ENCODE assay signal across 30 cellular contexts in the genomic region with DNA sequence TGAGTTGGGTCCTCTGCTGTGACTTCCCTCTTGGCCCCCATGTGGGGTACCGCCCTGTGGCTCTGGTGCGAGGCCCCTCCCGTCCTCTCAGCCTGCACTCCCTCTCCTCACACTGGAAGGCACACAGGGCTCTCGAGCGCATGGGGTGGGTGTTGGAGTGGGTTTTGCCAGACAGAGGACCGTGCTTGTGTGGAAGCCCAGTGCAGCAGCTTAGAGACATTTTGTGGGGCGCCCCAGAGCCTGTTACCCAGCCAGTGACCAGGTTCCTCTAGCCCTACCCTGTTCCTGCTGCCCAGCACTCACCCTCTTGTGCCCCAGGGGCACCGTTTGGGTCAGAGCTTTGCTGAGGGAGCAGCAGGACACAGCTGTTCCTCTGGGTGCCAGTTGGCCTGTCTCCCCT.
"Had no signal": no experiment of that assay in that cellular context is flagged by ENCODE, and none has a peak within 500 bp of the region (broad histone marks: within the 10 kb centered on the region; RNA-seq: fewer than 3 reads in every experiment).

No MANE protein-coding gene starts in this region.

- H3K27me3 ChIP-seq: adrenal gland, breast epithelium, cardiac muscle cell, colonic mucosa, esophagus muscularis mucosa, foreskin keratinocyte, gastrocnemius medialis had no signal

- H3K9me3 ChIP-seq: adrenal gland, breast epithelium, colonic mucosa, esophagus muscularis mucosa, gastrocnemius medialis had no signal

- H3K27ac ChIP-seq: colonic mucosa, foreskin keratinocyte, gastrocnemius medialis had no signal

- H3K4me3 ChIP-seq: adrenal gland, breast epithelium, cardiac muscle cell, colonic mucosa, esophagus muscularis mucosa, gastrocnemius medialis had no signal

- H3K36me3 ChIP-seq: breast epithelium, colonic mucosa had no signal

- DNase-seq: activated CD4-positive, alpha-beta memory T cell treated with anti-CD3 and anti-CD28 coated beads for 36 hours; activated CD4-positive, alpha-beta T cell treated with anti-CD3 and anti-CD28 coated beads for 36 hours; activated CD4-positive, alpha-beta T cell treated with anti-CD3 and anti-CD28 coated beads, Interleukin-2, amount 10 ng/mL, durations not matched to agents 24 days and 14 days; activated CD4-positive, CD25-positive, alpha-beta regulatory T cell; activated CD4-positive, CD25-positive, alpha-beta regulatory T cell treated with anti-CD3 and anti-CD28 coated beads, Interleukin-2, amount 50 U/mL, for 72 hours; activated CD8-positive, alpha-beta memory T cell treated with anti-CD3 and anti-CD28 coated beads, Interleukin-2, amount 10 ng/mL, durations not matched to agents 7 days and 5 days; activated CD8-positive, alpha-beta memory T cell treated with anti-CD3 and anti-CD28 coated beads, Interleukin-2, amount 50 U/mL, for 4 hours; activated CD8-positive, alpha-beta T cell treated with anti-CD3 and anti-CD28 coated beads, Interleukin-2, amount 10 ng/mL, durations not matched to agents 7 days and 5 days; activated effector memory CD4-positive, alpha-beta T cell treated with anti-CD3 and anti-CD28 coated beads, Interleukin-2, amount 50 U/mL, for 16 hours; activated naive CD4-positive, alpha-beta T cell treated with anti-CD3 and anti-CD28 coated beads for 36 hours; activated naive CD8-positive, alpha-beta T cell treated with anti-CD3 and anti-CD28 coated beads for 36 hours; activated naive CD8-positive, alpha-beta T cell treated with anti-CD3 and anti-CD28 coated beads, Interleukin-2, amount 50 U/mL, for 24 hours; activated T-cell treated with anti-CD3 and anti-CD28 coated beads, Interleukin-2, amount 50 U/mL, for 1 hour; activated T-cell treated with anti-CD3 and anti-CD28 coated beads, Interleukin-2, amount 50 U/mL, for 48 hours; adrenal gland; amygdala; aorta; central memory CD4-positive, alpha-beta T cell; cerebellar nuclear complex; colonic mucosa; effector memory CD4-positive, alpha-beta T cell; endodermal cell; erythroblast; foreskin keratinocyte; gastrocnemius medialis; glutamatergic neuron; T-helper 2 cell had no signal

- H3K4me1 ChIP-seq: colonic mucosa, foreskin keratinocyte had no signal
